Comparison of ENCODE assay signal across 21 cellular contexts in the genomic region with DNA sequence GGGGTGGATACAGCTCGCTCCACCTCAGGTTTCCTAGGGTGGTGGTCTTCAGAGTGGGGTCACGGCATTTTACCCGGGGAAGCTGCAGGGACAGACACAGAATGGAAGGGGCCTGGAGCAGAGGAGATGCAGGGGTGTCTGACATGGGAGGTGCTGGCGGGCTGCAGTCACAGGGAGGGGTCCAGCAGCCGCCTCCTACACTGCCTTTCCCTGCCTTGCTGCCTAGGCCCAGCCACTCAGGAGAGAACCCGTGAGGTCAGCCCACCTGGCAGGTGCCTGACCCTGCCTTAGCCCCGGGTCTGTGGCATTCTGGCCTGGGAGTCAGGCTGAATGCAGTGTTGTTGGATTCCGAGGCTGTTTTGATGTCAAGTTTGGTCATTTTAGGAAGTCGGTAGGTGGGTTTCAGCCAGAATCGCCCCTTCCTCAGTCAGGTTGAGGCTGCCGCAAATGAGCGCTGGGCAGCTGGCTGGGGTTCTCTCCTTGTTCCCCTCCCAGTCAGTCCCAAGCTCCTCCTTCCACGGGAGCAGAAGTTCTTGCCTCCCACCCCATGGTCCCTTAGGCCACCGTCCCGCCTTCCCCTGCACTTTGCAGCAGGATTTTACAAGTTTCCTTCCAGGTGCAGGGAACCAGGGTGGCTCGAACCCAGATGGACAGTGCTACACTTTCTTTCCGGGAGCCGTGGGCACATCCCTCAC.
"Had no signal": no experiment of that assay in that cellular context is flagged by ENCODE, and none has a peak within 500 bp of the region (broad histone marks: within the 10 kb centered on the region; RNA-seq: fewer than 3 reads in every experiment).

No MANE protein-coding gene starts in this region.

- H3K36me3 Mint-ChIP-seq: activated CD8-positive, alpha-beta memory T cell treated with anti-CD3 and anti-CD28 coated beads, Interleukin-2, amount 10 ng/mL, durations not matched to agents 7 days and 5 days had no signal

- H3K27ac Mint-ChIP-seq: activated CD4-positive, alpha-beta T cell treated with anti-CD3 and anti-CD28 coated beads, Interleukin-2, amount 10 ng/mL, durations not matched to agents 24 days and 14 days; activated CD8-positive, alpha-beta memory T cell treated with anti-CD3 and anti-CD28 coated beads, Interleukin-2, amount 10 ng/mL, durations not matched to agents 7 days and 5 days; activated CD8-positive, alpha-beta T cell treated with anti-CD3 and anti-CD28 coated beads for 36 hours; activated naive CD4-positive, alpha-beta T cell treated with anti-CD3 and anti-CD28 coated beads, Interleukin-2, amount 50 U/mL, for 24 hours; T-helper 17 cell had no signal

- DNase-seq: activated CD4-positive, alpha-beta T cell treated with anti-CD3 and anti-CD28 coated beads, Interleukin-2, amount 10 ng/mL, durations not matched to agents 24 days and 14 days; activated CD8-positive, alpha-beta memory T cell treated with anti-CD3 and anti-CD28 coated beads, Interleukin-2, amount 10 ng/mL, durations not matched to agents 7 days and 5 days; activated CD8-positive, alpha-beta T cell treated with anti-CD3 and anti-CD28 coated beads for 36 hours; activated effector memory CD4-positive, alpha-beta T cell treated with anti-CD3 and anti-CD28 coated beads, Interleukin-2, amount 50 U/mL, for 16 hours; activated T-cell treated with anti-CD3 and anti-CD28 coated beads for 4 hours; adrenal gland; central memory CD4-positive, alpha-beta T cell; effector memory CD4-positive, alpha-beta T cell; foreskin melanocyte; glutamatergic neuron; mesendoderm; nephron progenitor cell; nucleus accumbens; stimulated activated CD4-positive, alpha-beta T cell treated with anti-CD3 and anti-CD28 coated beads, Interleukin-4, amount 100 ng/mL, for 4 hours; T-helper 17 cell; transverse colon; uterus had no signal

- H3K36me3 ChIP-seq: adrenal gland, transverse colon, uterus had no signal

- H3K79me2 ChIP-seq: hepatocyte had no signal

- H3K9me3 ChIP-seq: adrenal gland, mucosa of descending colon, transverse colon, uterus had no signal

- H2AFZ ChIP-seq: hepatocyte had no signal

- H3K27ac ChIP-seq: adrenal gland, hepatocyte, transverse colon, uterus had no signal

- H3K4me3 Mint-ChIP-seq: activated CD4-positive, alpha-beta T cell treated with anti-CD3 and anti-CD28 coated beads, Interleukin-2, amount 10 ng/mL, durations not matched to agents 24 days and 14 days; activated CD8-positive, alpha-beta memory T cell treated with anti-CD3 and anti-CD28 coated beads, Interleukin-2, amount 10 ng/mL, durations not matched to agents 7 days and 5 days; activated CD8-positive, alpha-beta T cell treated with anti-CD3 and anti-CD28 coated beads for 36 hours; activated naive CD4-positive, alpha-beta T cell treated with anti-CD3 and anti-CD28 coated beads, Interleukin-2, amount 50 U/mL, for 24 hours; nephron progenitor cell; T-helper 17 cell had no signal

- H3K4me1 Mint-ChIP-seq: activated naive CD4-positive, alpha-beta T cell treated with anti-CD3 and anti-CD28 coated beads, Interleukin-2, amount 50 U/mL, for 24 hours had no signal

- H3K4me3 ChIP-seq: adrenal gland, hepatocyte, mucosa of descending colon, transverse colon, uterus had no signal

- H3K9me3 Mint-ChIP-seq: activated CD4-positive, alpha-beta T cell treated with anti-CD3 and anti-CD28 coated beads, Interleukin-2, amount 10 ng/mL, durations not matched to agents 24 days and 14 days; activated CD8-positive, alpha-beta T cell treated with anti-CD3 and anti-CD28 coated beads for 36 hours; activated naive CD4-positive, alpha-beta T cell treated with anti-CD3 and anti-CD28 coated beads, Interleukin-2, amount 50 U/mL, for 24 hours; nephron progenitor cell had no signal

- H3K27me3 Mint-ChIP-seq: activated CD4-positive, alpha-beta T cell treated with anti-CD3 and anti-CD28 coated beads, Interleukin-2, amount 10 ng/mL, durations not matched to agents 24 days and 14 days; activated CD8-positive, alpha-beta memory T cell treated with anti-CD3 and anti-CD28 coated beads, Interleukin-2, amount 10 ng/mL, durations not matched to agents 7 days and 5 days; activated CD8-positive, alpha-beta T cell treated with anti-CD3 and anti-CD28 coated beads for 36 hours; activated naive CD4-positive, alpha-beta T cell treated with anti-CD3 and anti-CD28 coated beads, Interleukin-2, amount 50 U/mL, for 24 hours; T-helper 17 cell had no signal

- H3K27me3 ChIP-seq: adrenal gland, hepatocyte, transverse colon, uterus had no signal

- H3K4me1 ChIP-seq: adrenal gland, transverse colon, uterus had no signal

- ATAC-seq: activated CD8-positive, alpha-beta memory T cell treated with anti-CD3 and anti-CD28 coated beads, Interleukin-2, amount 10 ng/mL, durations not matched to agents 7 days and 5 days; activated CD8-positive, alpha-beta T cell treated with anti-CD3 and anti-CD28 coated beads for 36 hours; esophagus mucosa; mucosa of descending colon; T-helper 17 cell had no signal

- H3K4me2 ChIP-seq: hepatocyte had no signal
